ENCODE assay signal across 8 cellular contexts in genomic region chr1:65002508-65003315, GRCh38. TPM values are rescaled to one million over a fixed set of nuclear protein-coding genes. Genes with fewer than 3 reads are reported as not detected.
DNase-seq lines count a peak whose midpoint lies in the region; ATAC-seq and TF ChIP-seq lines count a peak whose summit lies in the region.

No MANE protein-coding gene starts in this region.

- H3K36me3 ChIP-seq in ACC112 (ENCODE audit: insufficient read depth, low read length) (no peaks in the 10 kb centered on the region), left ventricle myocardium inferior (no peaks in the 10 kb centered on the region), transverse colon (no peaks in the 10 kb centered on the region)

- 0 to 12% methylated on average over 3 to 51 of the region's 72 CpGs for WGBS in transverse colon (ENCODE audit: low coverage in 1 of 2), 2 donors

- H3K9me3 ChIP-seq in left ventricle myocardium inferior (replicated peaks) (peaks cover 19% of the 10 kb centered on the region), transverse colon (no peaks in the 10 kb centered on the region)

- TF ChIP-seq EP300 in transverse colon (IDR thresholded peaks at IDR 0.05; ENCODE audit: low read depth), result no peak

- intact Hi-C loops in left ventricle myocardium inferior (cut with micrococcal nuclease), result no loop called here
- intact Hi-C loops in posterior vena cava (cut with DNase I), result no loop called here
- intact Hi-C loops in transverse colon (cut with DNase I; ENCODE audit: low total_unique reads), result no loop called here

- no peak for TF ChIP-seq CTCF in left ventricle myocardium inferior (IDR thresholded peaks at IDR 0.05; ENCODE audit: borderline replicate concordance)
- TF ChIP-seq CTCF in transverse colon (IDR thresholded peaks at IDR 0.05), result no peak

- peaks cover 9% of the 10 kb centered on the region for H3K4me1 ChIP-seq in ACC112 (ENCODE audit: control insufficient read depth, insufficient read depth, low read length, unreplicated experiment)
- H3K4me1 ChIP-seq in left ventricle myocardium inferior, result peaks cover 25% of the 10 kb centered on the region
- H3K4me1 ChIP-seq in transverse colon, result peaks cover 0 to 14% (median 6%) of the 10 kb centered on the region in 4 donors

- in situ Hi-C loops in transverse colon (cut with MboI; ENCODE audit: low pct_ligation_motif_present in 1 of 4, low pct_unique_long_range_greater_than_20kb in 1 of 4, low sequenced_read_pairs in 3 of 4), result no loop called here

- peak overlapping the region; percentile 90 for H3K27ac ChIP-seq in ACC112 (ENCODE audit: low read depth, low read length)
- H3K27ac ChIP-seq in left ventricle myocardium inferior (replicated peaks), result peak overlapping the region; percentile 97
- H3K27ac ChIP-seq in transverse colon, result peak overlapping the region; percentile 81 to 92 (median 88)

- H3K27me3 ChIP-seq in ACC112 (ENCODE audit: insufficient read depth, low read length) (no peaks in the 10 kb centered on the region), left ventricle myocardium inferior (ENCODE audit: low read depth) (no peaks in the 10 kb centered on the region), transverse colon (no peaks in the 10 kb centered on the region)

- peak; percentile 62 for DNase-seq in SW480 (ENCODE audit: low spot score)
- peak; percentile 88 for DNase-seq in amniotic epithelial cell (ENCODE audit: low read depth)
- peak; percentile 86 for DNase-seq in left ventricle myocardium inferior
- DNase-seq in posterior vena cava (ENCODE audit: low spot score), result peak; percentile 97
- peak; percentile 78 for DNase-seq in transverse colon

- peak; percentile 82 for ATAC-seq in GM19025 (IDR thresholded peaks at IDR 0.05; ENCODE audit: low read depth, unreplicated experiment)
- ATAC-seq in HG03378 (IDR thresholded peaks at IDR 0.05; ENCODE audit: unreplicated experiment), result peak; percentile 74

- peak; percentile 45 for TF ChIP-seq POLR2A in transverse colon (IDR thresholded peaks at IDR 0.05)

- H2AFZ ChIP-seq in ACC112 (ENCODE audit: low read length, unreplicated experiment), result peak overlapping the region; percentile 81

- no peaks in the 10 kb centered on the region for H3K79me2 ChIP-seq in ACC112 (ENCODE audit: control insufficient read depth, insufficient read depth, low read length, unreplicated experiment)

- H3K4me3 ChIP-seq in ACC112 (ENCODE audit: low read depth, low read length), result peak overlapping the region; percentile 73
- peak overlapping the region; percentile 79 for H3K4me3 ChIP-seq in left ventricle myocardium inferior
- peak overlapping the region; percentile 45 to 71 (median 55) for H3K4me3 ChIP-seq in transverse colon

RNA-seq across cellular contexts. Expression of gene JAK1, which starts 36.4 kb away (rescaled TPM):
- total RNA-seq in left ventricle myocardium inferior (106 TPM), posterior vena cava (100 to 1,000 TPM; 109 to 127 TPM), transverse colon (100 to 1,000 TPM in 3 of 4 donors, 10 to 100 TPM in 1; 52.9 to 169 (median 126) TPM)

Comparison
In these comparisons a context has a peak if more than half of its experiments do, and no peak if none do; other contexts are left out.
1. Peak in every context shown above with its lines: DNase-seq, ATAC-seq, H3K4me3 ChIP-seq and H3K27ac ChIP-seq.